In genomic region chr3:109920749-109921148, GRCh38 we compare ENCODE assay signal across 19 cellular contexts.
DNase-seq lines count a peak whose midpoint lies in the region; ATAC-seq and TF ChIP-seq lines count a peak whose summit lies in the region.
"Had no signal": no experiment of that assay in that cellular context is flagged by ENCODE, and none has a peak within 500 bp of the region (broad histone marks: within the 10 kb centered on the region; RNA-seq: fewer than 3 reads in every experiment).

No MANE protein-coding gene starts in this region.

- H3K36me3 Mint-ChIP-seq in type B pancreatic cell = no peaks in the 10 kb centered on the region
- H3K36me3 Mint-ChIP-seq: CD14-positive monocyte had no signal

- H3K27ac ChIP-seq in DND-41 (ENCODE audit: low read length) = no peak overlapping the region
- peak overlapping the region; percentile 21 to 48; a peak in 2 of 4 replicates for H3K27ac ChIP-seq in SK-N-SH (ENCODE audit: low read depth in 2 of 2, low read length in 1 of 2)
- H3K27ac ChIP-seq: BLaER1 treated with 17β-estradiol and CSF1 and Interleukin-3, amounts not matched to agents 10 nM and 100 nM had no signal

- no peaks in the 10 kb centered on the region for H3K27me3 Mint-ChIP-seq in type B pancreatic cell
- H3K27me3 Mint-ChIP-seq: CD4-positive, alpha-beta T cell had no signal

- H3K9me3 Mint-ChIP-seq in type B pancreatic cell = no peaks in the 10 kb centered on the region

- H3K4me2 ChIP-seq in DND-41 (ENCODE audit: insufficient read depth, low read length) (no peak overlapping the region), SK-N-SH (no peak overlapping the region)
- H3K4me2 ChIP-seq: A549 had no signal

- H4K20me1 ChIP-seq in DND-41 (ENCODE audit: insufficient read depth, low read length) = no peaks in the 10 kb centered on the region
- no peaks in the 10 kb centered on the region for H4K20me1 ChIP-seq in SK-N-SH (ENCODE audit: insufficient read depth)
- H4K20me1 ChIP-seq: BLaER1 treated with 17β-estradiol and CSF1 and Interleukin-3, amounts not matched to agents 10 nM and 100 nM had no signal

- H3K9me2 ChIP-seq in SK-N-SH = no peaks in the 10 kb centered on the region

- no peak for TF ChIP-seq RAD21 in SK-N-SH (IDR thresholded peaks at IDR 0.05; ENCODE audit: low read length)

- peaks cover 15% of the 10 kb centered on the region for H3K4me1 Mint-ChIP-seq in type B pancreatic cell (ENCODE audit: unreplicated experiment)
- H3K4me1 Mint-ChIP-seq: CD14-positive monocyte had no signal

- no peaks in the 10 kb centered on the region for H3K36me3 ChIP-seq in DND-41 (ENCODE audit: insufficient read depth, low read length)
- H3K36me3 ChIP-seq in SK-N-SH (replicated peaks in 1 of 2; ENCODE audit: control insufficient read depth in 1 of 2, insufficient read depth in 2 of 2, low read length in 1 of 2) = no peaks in the 10 kb centered on the region
- H3K36me3 ChIP-seq: BE2C; BLaER1 treated with 17β-estradiol and CSF1 and Interleukin-3, amounts not matched to agents 10 nM and 100 nM; HAP-1 had no signal

- POLR2A ChIA-PET in SK-N-SH (lab: Yijun Ruan, JAX) = no interaction called here

- 89% methylated on average over 2 of the region's 2 CpGs for WGBS in SK-N-SH (ENCODE audit: low lambda C conversion rate)

- H3K27ac Mint-ChIP-seq in type B pancreatic cell = peak overlapping the region; percentile 3
- H3K27ac Mint-ChIP-seq: CD14-positive monocyte; CD4-positive, alpha-beta T cell had no signal

- no peaks in the 10 kb centered on the region for H3K79me2 ChIP-seq in DND-41 (ENCODE audit: insufficient read depth, low read length)
- no peaks in the 10 kb centered on the region for H3K79me2 ChIP-seq in SK-N-SH (ENCODE audit: insufficient read depth)

- peak; percentile 21 for DNase-seq in NCI-H82 (lab: John Stamatoyannopoulos, UW)
- no peak for DNase-seq in NCI-H82 treated with DMSO at 0.1 percent for 48 hours (lab: John Stamatoyannopoulos, UW; ENCODE audit: unreplicated experiment)
- DNase-seq in DND-41 = no peak
- no peak for DNase-seq in SK-N-SH
- DNase-seq in type B pancreatic cell (ENCODE audit: extremely low spot score, unreplicated experiment) = no peak
- DNase-seq in GM13977 (ENCODE audit: low spot score) = no peak
- DNase-seq: 8988T; ACHN; AML-193; BE2C; CD4-positive, alpha-beta T cell; CD8-positive, alpha-beta memory T cell; DMS79 treated with DMSO at 0.1 percent for 48 hours; GOT3 had no signal

- CTCF ChIA-PET in SK-N-SH (lab: Yijun Ruan, JAX) = no interaction called here

- no peak overlapping the region for H3K9ac ChIP-seq in DND-41 (ENCODE audit: low read depth, low read length)
- no peak overlapping the region for H3K9ac ChIP-seq in SK-N-SH
- H3K9ac ChIP-seq: BLaER1 treated with 17β-estradiol and CSF1 and Interleukin-3, amounts not matched to agents 10 nM and 100 nM had no signal

- no peak overlapping the region for H3K4me3 ChIP-seq in DND-41 (ENCODE audit: low read depth in 1 of 2, low read length in 2 of 2)
- no peak overlapping the region for H3K4me3 ChIP-seq in SK-N-SH (ENCODE audit: low read depth in 2 of 2, low read length in 1 of 2)
- H3K4me3 ChIP-seq: A549; BLaER1 treated with 17β-estradiol and CSF1 and Interleukin-3, amounts not matched to agents 10 nM and 100 nM; HAP-1 had no signal

- no peak for TF ChIP-seq CTCF in DND-41 (IDR thresholded peaks at IDR 0.05; ENCODE audit: borderline replicate concordance, extremely low read depth, low read length, poor library complexity, severe bottlenecking)
- no peak for TF ChIP-seq CTCF in SK-N-SH (IDR thresholded peaks at IDR 0.05)
- no peak for TF ChIP-seq CTCF in type B pancreatic cell (conservative IDR thresholded peaks at IDR 0.05)
- no peak for TF ChIP-seq CTCF in GM13977 (IDR thresholded peaks at IDR 0.05; ENCODE audit: extremely low read depth, insufficient read depth, missing control alignments)

- no peak for ATAC-seq in DND-41 (ENCODE audit: insufficient read depth, low read depth)
- ATAC-seq in GM19324 (IDR thresholded peaks at IDR 0.05; ENCODE audit: low FRiP score, unreplicated experiment) = no peak
- ATAC-seq: A549 had no signal

- no peaks in the 10 kb centered on the region for H3K9me3 ChIP-seq in DND-41 (ENCODE audit: insufficient read depth, low read length, severe bottlenecking)
- no peaks in the 10 kb centered on the region for H3K9me3 ChIP-seq in SK-N-SH
- H3K9me3 ChIP-seq: A549; BE2C; BLaER1 treated with 17β-estradiol and CSF1 and Interleukin-3, amounts not matched to agents 10 nM and 100 nM; HAP-1 had no signal

- H3K27me3 ChIP-seq in DND-41 (ENCODE audit: insufficient read depth, low read length, poor library complexity) (no peaks in the 10 kb centered on the region), SK-N-SH (ENCODE audit: insufficient read depth) (no peaks in the 10 kb centered on the region)
- H3K27me3 ChIP-seq: BE2C; BLaER1 treated with 17β-estradiol and CSF1 and Interleukin-3, amounts not matched to agents 10 nM and 100 nM had no signal

- H2AFZ ChIP-seq in DND-41 (ENCODE audit: low read depth, low read length) (0 out of 2 replicates have a peak overlapping the region, but pooled peaks have one; percentile 7), SK-N-SH (ENCODE audit: low read depth) (no peak overlapping the region)

- no peak overlapping the region for H3K4me3 Mint-ChIP-seq in type B pancreatic cell
- H3K4me3 Mint-ChIP-seq: CD14-positive monocyte; CD4-positive, alpha-beta T cell; CD8-positive, alpha-beta memory T cell had no signal

- in situ Hi-C loops in GM13977 (cut with MboI; ENCODE audit: low pct_unique_long_range_greater_than_20kb, low sequenced_read_pairs, unreplicated experiment) = no loop called here

- TF ChIP-seq EP300 in SK-N-SH (IDR thresholded peaks at IDR 0.05; ENCODE audit: borderline replicate concordance in 1 of 2, low read depth in 1 of 2, low read length in 1 of 2) = peak; percentile 33 to 53; a peak in 2 of 4 replicates

- no peaks in the 10 kb centered on the region for H3F3A ChIP-seq in SK-N-SH (replicated peaks; ENCODE audit: insufficient read depth)

- peaks cover 10% of the 10 kb centered on the region; the same call in 1 of the 2 replicates for H3K4me1 ChIP-seq in DND-41 (ENCODE audit: insufficient read depth, low read length)
- no peaks in the 10 kb centered on the region; a peak in 2 of 4 replicates for H3K4me1 ChIP-seq in SK-N-SH (ENCODE audit: control insufficient read depth in 1 of 2, insufficient read depth in 2 of 2, low read depth in 1 of 2, low read length in 1 of 2)
- H3K4me1 ChIP-seq: BE2C had no signal

TF ChIP-seq in SK-N-SH, 30 proteins besides CTCF, POLR2A, EP300 and RAD21 (continues in another document):
- no peak for TF ChIP-seq EZH2phosphoT487 (IDR thresholded peaks at IDR 0.05; ENCODE audit: borderline replicate concordance, low read depth)
- no peak for TF ChIP-seq REST (IDR thresholded peaks at IDR 0.05; ENCODE audit: low read depth, low read length)
- no peak for TF ChIP-seq FOXJ3 (CRISPR knock-in tag; IDR thresholded peaks at IDR 0.05)
- TF ChIP-seq MAX (IDR thresholded peaks at IDR 0.05; ENCODE audit: low read depth) = no peak
- peak; percentile 69 for TF ChIP-seq PBX3 (IDR thresholded peaks at IDR 0.05)
- no peak for TF ChIP-seq YY1 (IDR thresholded peaks at IDR 0.05; ENCODE audit: low read depth)
- peak; percentile 16; the same call in 1 of the 2 replicates for TF ChIP-seq JUND (IDR thresholded peaks at IDR 0.05)
- no peak for TF ChIP-seq FOXM1 (IDR thresholded peaks at IDR 0.05; ENCODE audit: low read depth)
- peak; percentile 65 for TF ChIP-seq TCF12 (IDR thresholded peaks at IDR 0.05)
- no peak for TF ChIP-seq USF1 (IDR thresholded peaks at IDR 0.05; ENCODE audit: borderline replicate concordance, low read depth)
